ENCODE assay signal across 7 cellular contexts in genomic region chr2:33477473-33478468, GRCh38. TPM values are rescaled to one million over a fixed set of nuclear protein-coding genes. Genes with fewer than 3 reads are reported as not detected.
A peak's percentile ranks its signal among the peaks of the same experiment; 100 is the strongest.
DNase-seq lines count a peak whose midpoint lies in the region; ATAC-seq and TF ChIP-seq lines count a peak whose summit lies in the region.

No MANE protein-coding gene starts in this region.

- H3K4me1 ChIP-seq in Peyer's patch (peaks cover 0 to 10% (median 3%) of the 10 kb centered on the region in 4 donors), esophagus muscularis mucosa (peaks cover 27 to 33% (median 28%) of the 10 kb centered on the region in 4 donors), psoas muscle (peaks cover 51% of the 10 kb centered on the region)

- no peak for TF ChIP-seq EP300 in esophagus muscularis mucosa (IDR thresholded peaks at IDR 0.05)

- TF ChIP-seq POLR2A in Peyer's patch (IDR thresholded peaks at IDR 0.05), result no peak
- no peak for TF ChIP-seq POLR2A in esophagus muscularis mucosa (IDR thresholded peaks at IDR 0.05; ENCODE audit: low read depth)

- ATAC-seq in GM18873 (IDR thresholded peaks at IDR 0.05; ENCODE audit: low FRiP score, unreplicated experiment), result peak; percentile 31
- peak; percentile 29 for ATAC-seq in HG02884 (IDR thresholded peaks at IDR 0.05; ENCODE audit: unreplicated experiment)
- peak in 3 of 4 donors; percentile 25 to 52 (median 30) for ATAC-seq in psoas muscle

- H3K9me3 ChIP-seq in Peyer's patch (no peaks in the 10 kb centered on the region), esophagus muscularis mucosa (no peaks in the 10 kb centered on the region), psoas muscle (no peaks in the 10 kb centered on the region)

- WGBS in esophagus muscularis mucosa, result 74% methylated on average over 20 of the region's 20 CpGs
- WGBS in psoas muscle, 3 donors, result 55 to 58% (median 56%) methylated on average over 20 of the region's 20 CpGs

- TF ChIP-seq CTCF in Peyer's patch (IDR thresholded peaks at IDR 0.05) (no peak), esophagus muscularis mucosa (IDR thresholded peaks at IDR 0.05) (no peak), psoas muscle (IDR thresholded peaks at IDR 0.05) (no peak)

- H3K27me3 ChIP-seq in Peyer's patch, result no peaks in the 10 kb centered on the region
- H3K27me3 ChIP-seq in esophagus muscularis mucosa, result no peaks in the 10 kb centered on the region
- H3K27me3 ChIP-seq in psoas muscle (ENCODE audit: insufficient read depth in 3 of 3, low read length in 2 of 3), result no peaks in the 10 kb centered on the region

- H3K36me3 ChIP-seq in Peyer's patch (no peaks in the 10 kb centered on the region), esophagus muscularis mucosa (no peaks in the 10 kb centered on the region), psoas muscle (ENCODE audit: insufficient read depth in 1 of 2, low read depth in 1 of 2) (no peaks in the 10 kb centered on the region)

- DNase-seq in Peyer's patch (peak in 2 of 3 donors; percentile 66 to 72), esophagus muscularis mucosa (ENCODE audit: extremely low spot score) (no peak), psoas muscle (peak in 1 of 2 donors; percentile 60), NCI-H82 (lab: John Stamatoyannopoulos, UW) (no peak), NCI-H2171 treated with DMSO at 0.1 percent for 48 hours (lab: John Stamatoyannopoulos, UW) (no peak)

- intact Hi-C loops in esophagus muscularis mucosa (cut with DNase I), result loop anchor here (5.0 kb wide), 1 partner anchor 105 kb away; no protein-coding TSS in a partner anchor
- intact Hi-C loops in psoas muscle (cut with DNase I), result loop anchor here in 1 of 2 donors (5.0 kb wide), 1 partner anchor 105 kb away; no protein-coding TSS in a partner anchor

- H3K4me3 ChIP-seq in Peyer's patch (peak overlapping the region; percentile 10 to 61 (median 33)), esophagus muscularis mucosa (peak overlapping the region; percentile 62 to 75 (median 68)), psoas muscle (peak overlapping the region; percentile 78)

- H3K27ac ChIP-seq in Peyer's patch (peak overlapping the region; percentile 81 to 87 (median 82)), esophagus muscularis mucosa (replicated peaks in 1 of 4) (peak overlapping the region; percentile 85 to 91 (median 88)), psoas muscle (peak overlapping the region; percentile 96)

RNA-seq across cellular contexts. Expression of gene RASGRP3, which starts 1.3 kb away (rescaled TPM):
- total RNA-seq in Peyer's patch (10 to 100 TPM in 3 of 4 donors, 1 to 10 TPM in 1; 1.9 to 66.8 (median 12.3) TPM), esophagus muscularis mucosa (10 to 100 TPM in 1 of 4 donors, 1 to 10 TPM in 3; 3.7 to 10.6 (median 6.7) TPM), psoas muscle (10 to 100 TPM; 13.0 to 24.9 (median 19.9) TPM)
- 1 to 10 TPM; 3.4 to 9.3 (median 5.4) TPM for polyA plus RNA-seq in psoas muscle

Comparison
In these comparisons a context has a peak if more than half of its experiments do, and no peak if none do; other contexts are left out.
1. DNase-seq: peak in Peyer's patch (2 of 3); none in esophagus muscularis mucosa (single experiment), NCI-H82 (single experiment) and NCI-H2171 treated with DMSO at 0.1 percent for 48 hours (single experiment).
2. Peak in every context shown above with its lines, with median percentiles within 50 percentile points of each other: ATAC-seq, H3K27ac ChIP-seq and H3K4me3 ChIP-seq.